ENCODE assay signal across 8 cellular contexts in genomic region chr14:64478634-64479250, GRCh38. TPM values are rescaled to one million over a fixed set of nuclear protein-coding genes. Genes with fewer than 3 reads are reported as not detected.
DNase-seq lines count a peak whose midpoint lies in the region; ATAC-seq, FAIRE-seq and TF ChIP-seq lines count a peak whose summit lies in the region.

No MANE protein-coding gene starts in this region.

- POLR2A ChIA-PET in HepG2 (lab: Yijun Ruan, JAX): no interaction called here

- TF ChIP-seq CTCF in GM20000 (IDR thresholded peaks at IDR 0.05; ENCODE audit: extremely low read depth, missing control alignments) (no peak), ascending aorta (IDR thresholded peaks at IDR 0.05) (peak in 2 of 3 experiments; percentile 48 to 63), HepG2 (CRISPR knock-in tag; IDR thresholded peaks at IDR 0.05) (peak; percentile 21; the same call in 1 of the 2 replicates)

- no peak for FAIRE-seq in HepG2 (lab: Jason Lieb, UNC)

- H3K4me1 ChIP-seq in ascending aorta (no peaks in the 10 kb centered on the region), HepG2 (ENCODE audit: insufficient read depth, low read length) (peaks cover 8% of the 10 kb centered on the region)

- no peak overlapping the region for H3K4me2 ChIP-seq in HepG2 (ENCODE audit: low read depth, low read length)

- ATAC-seq in HepG2: no peak
- no peak for ATAC-seq in HG03520 (IDR thresholded peaks at IDR 0.05; ENCODE audit: unreplicated experiment)
- ATAC-seq in HG02938 (IDR thresholded peaks at IDR 0.05; ENCODE audit: unreplicated experiment): no peak

- intact Hi-C loops in ascending aorta (cut with DNase I) (loop anchor here (1.0 kb wide), 2 partner anchors 48 to 134 kb away; no protein-coding TSS in a partner anchor), HepG2 (cut with micrococcal nuclease; ENCODE audit: unreplicated experiment) (loop anchor here (1.0 kb wide), 2 partner anchors 48 to 134 kb away; no protein-coding TSS in a partner anchor)
- intact Hi-C loops in activated T-helper 2 cell treated with anti-CD3 and anti-CD28 coated beads, Interferon-gamma antibody, Interleukin-2, Interleukin-4, amounts not matched to agents 10 μg/mL and 5 μg/mL and 100 μg/mL, durations not matched to agents 14 hours and 24 hours and 36 hours (cut with micrococcal nuclease): loop anchor here (1.0 kb wide), 1 partner anchor 134 kb away; no protein-coding TSS in a partner anchor

- TF ChIP-seq POLR2A in HepG2 (IDR thresholded peaks at IDR 0.05; ENCODE audit: insufficient read depth in 1 of 2, low read depth in 2 of 2, low read length in 2 of 2): no peak

- no peak overlapping the region for H3K9ac ChIP-seq in HepG2 (ENCODE audit: insufficient read depth, low read depth, low read length)

- H3K27me3 ChIP-seq in ascending aorta (no peaks in the 10 kb centered on the region), HepG2 (ENCODE audit: control insufficient read depth in 1 of 2, insufficient read depth in 2 of 2, low read length in 2 of 2) (no peaks in the 10 kb centered on the region)

- CTCF ChIA-PET in HepG2 (lab: Yijun Ruan, JAX; ENCODE audit: low intra/inter-chr PET ratio, low total read pairs): interaction anchor here (1.3 to 1.9 kb wide), 3 partner anchors 32 to 135 kb away, joined by 5 to 9 read pairs (median 8); no protein-coding TSS in a partner anchor

- no peak overlapping the region for H2AFZ ChIP-seq in HepG2 (ENCODE audit: low read length)

- TF ChIP-seq RAD21 in HepG2 (CRISPR knock-in tag; IDR thresholded peaks at IDR 0.05): no peak

- H3K36me3 ChIP-seq in ascending aorta (peaks cover 0 to 5% of the 10 kb centered on the region in 2 donors), HepG2 (replicated peaks in 1 of 2; ENCODE audit: control insufficient read depth in 1 of 2, insufficient read depth in 2 of 2, low read length in 2 of 2) (no peaks in the 10 kb centered on the region; a peak in 1 of 5 replicates)

- BruUV-seq in HepG2 (replicated peaks; lab: Mats Ljungman, UMichigan): no TSS peak

- no peaks in the 10 kb centered on the region for H3K9me3 Mint-ChIP-seq in activated T-helper 2 cell treated with anti-CD3 and anti-CD28 coated beads, Interferon-gamma antibody, Interleukin-2, Interleukin-4, amounts not matched to agents 10 μg/mL and 5 μg/mL and 100 μg/mL, durations not matched to agents 14 hours and 24 hours and 36 hours

- no peaks in the 10 kb centered on the region for H4K20me1 ChIP-seq in HepG2 (ENCODE audit: insufficient read depth, low read length)

- peaks cover 11% of the 10 kb centered on the region for H3K36me3 Mint-ChIP-seq in activated T-helper 2 cell treated with anti-CD3 and anti-CD28 coated beads, Interferon-gamma antibody, Interleukin-2, Interleukin-4, amounts not matched to agents 10 μg/mL and 5 μg/mL and 100 μg/mL, durations not matched to agents 14 hours and 24 hours and 36 hours (ENCODE audit: low read depth)

- DNase-seq in AG20443 (ENCODE audit: low spot score): peak; percentile 30
- peak; percentile 33 for DNase-seq in GM20000 (ENCODE audit: low spot score)
- no peak for DNase-seq in ascending aorta (ENCODE audit: low spot score in 2 of 2)
- DNase-seq in HepG2 (ENCODE audit: low spot score): no peak
- no peak for DNase-seq in activated T-helper 2 cell treated with anti-CD3 and anti-CD28 coated beads, Interferon-gamma antibody, Interleukin-2, Interleukin-4, amounts not matched to agents 10 μg/mL and 5 μg/mL and 100 μg/mL, durations not matched to agents 14 hours and 24 hours and 36 hours (ENCODE audit: low spot score)
- no peak for DNase-seq in H4 (ENCODE audit: low spot score)

- no peaks in the 10 kb centered on the region for H3K27me3 Mint-ChIP-seq in activated T-helper 2 cell treated with anti-CD3 and anti-CD28 coated beads, Interferon-gamma antibody, Interleukin-2, Interleukin-4, amounts not matched to agents 10 μg/mL and 5 μg/mL and 100 μg/mL, durations not matched to agents 14 hours and 24 hours and 36 hours (ENCODE audit: low read depth)

- H3K4me1 Mint-ChIP-seq in activated T-helper 2 cell treated with anti-CD3 and anti-CD28 coated beads, Interferon-gamma antibody, Interleukin-2, Interleukin-4, amounts not matched to agents 10 μg/mL and 5 μg/mL and 100 μg/mL, durations not matched to agents 14 hours and 24 hours and 36 hours (ENCODE audit: low read depth): peaks cover 14% of the 10 kb centered on the region

- TF ChIP-seq EP300 in HepG2 (IDR thresholded peaks at IDR 0.05; ENCODE audit: low read depth in 2 of 2, low read length in 2 of 2) (no peak), HepG2 (CRISPR knock-in tag; IDR thresholded peaks at IDR 0.05; ENCODE audit: borderline replicate concordance) (no peak)

- no peak overlapping the region for H3K27ac Mint-ChIP-seq in activated T-helper 2 cell treated with anti-CD3 and anti-CD28 coated beads, Interferon-gamma antibody, Interleukin-2, Interleukin-4, amounts not matched to agents 10 μg/mL and 5 μg/mL and 100 μg/mL, durations not matched to agents 14 hours and 24 hours and 36 hours

- H3K79me2 ChIP-seq in HepG2 (ENCODE audit: insufficient read depth, low read length): no peaks in the 10 kb centered on the region

- in situ Hi-C loops in HepG2 (cut with HindIII; ENCODE audit: extremely low pct_ligation_motif_present, low pct_unique_long_range_greater_than_20kb): loop anchor here (5.0 kb wide), 1 partner anchor 136 kb away; no protein-coding TSS in a partner anchor

- peak overlapping the region in 1 of 2 donors; percentile 18 for H3K27ac ChIP-seq in ascending aorta
- H3K27ac ChIP-seq in HepG2 (ENCODE audit: extremely low read length, insufficient read depth, low read length): no peak overlapping the region

- H3K9me3 ChIP-seq in ascending aorta: no peaks in the 10 kb centered on the region
- no peaks in the 10 kb centered on the region for H3K9me3 ChIP-seq in HepG2 (ENCODE audit: low read length)

- no peak overlapping the region for H3K4me3 Mint-ChIP-seq in activated T-helper 2 cell treated with anti-CD3 and anti-CD28 coated beads, Interferon-gamma antibody, Interleukin-2, Interleukin-4, amounts not matched to agents 10 μg/mL and 5 μg/mL and 100 μg/mL, durations not matched to agents 14 hours and 24 hours and 36 hours (ENCODE audit: low read depth)

- H3K4me3 ChIP-seq in ascending aorta: no peak overlapping the region
- H3K4me3 ChIP-seq in HepG2 (replicated peaks in 1 of 3; ENCODE audit: insufficient read depth in 1 of 3, low read depth in 2 of 3, low read length in 3 of 3): no peak overlapping the region

RNA-seq across cellular contexts. Expression of gene AKAP5, which starts 13.4 kb away (rescaled TPM):
- total RNA-seq in ascending aorta (0.11 TPM), HepG2 (2016; rRNA removed; fragmentation: Illumina TruSeq; extraction: Trizol) (1.5 and 2.1 TPM in 2 replicates)
- 0.10 and 0.18 TPM in 2 replicates for total RNA-seq in HepG2 (2016; cell fraction: cytosol; rRNA removed; fragmentation: Illumina TruSeq; extraction: Trizol; ENCODE audit: low read depth)
- total RNA-seq in HepG2 (2016; cell fraction: insoluble cytoplasmic fraction; rRNA removed; fragmentation: Illumina TruSeq; extraction: Trizol): 1.4 and 1.9 TPM in 2 replicates
- total RNA-seq in HepG2 (2016; cell fraction: membrane; rRNA removed; fragmentation: Illumina TruSeq; extraction: Trizol): 0.86 and 0.99 TPM in 2 replicates
- 2.1 TPM in 2 replicates for total RNA-seq in HepG2 (2016; cell fraction: nucleus; rRNA removed; fragmentation: Illumina TruSeq; extraction: Trizol)
- 0.13 and 0.18 TPM in 2 replicates for polyA plus RNA-seq in HepG2 (2011; rRNA removed)
- 0.08 and 0.12 TPM in 2 replicates for polyA plus RNA-seq in HepG2 (2011; cell fraction: cytosol; rRNA removed)
- 0.05 and 0.12 TPM in 2 replicates for polyA plus RNA-seq in HepG2 (2011; cell fraction: nucleus; rRNA removed)
- 0.13 and 0.47 TPM in 2 replicates for polyA plus RNA-seq in HepG2 (2012)
- 0.11 TPM in 2 replicates for polyA plus RNA-seq in HepG2 (2016; cell fraction: cytosol; fragmentation: Illumina TruSeq; extraction: Trizol; ENCODE audit: low read depth)
- polyA plus RNA-seq in HepG2 (2016; cell fraction: insoluble cytoplasmic fraction; fragmentation: Illumina TruSeq; extraction: Trizol; ENCODE audit: low read depth): 1.3 and 1.5 TPM in 2 replicates
- polyA plus RNA-seq in HepG2 (2016; cell fraction: membrane; fragmentation: Illumina TruSeq; extraction: Trizol; ENCODE audit: low read depth): 0.46 and 0.49 TPM in 2 replicates
- polyA plus RNA-seq in HepG2 (2016; cell fraction: nucleus; fragmentation: Illumina TruSeq; extraction: Trizol; ENCODE audit: insufficient read depth, low read depth): 1.1 and 1.2 TPM in 2 replicates
- 0.12 and 0.82 TPM in 2 replicates for polyA minus RNA-seq in HepG2 (2011; rRNA and poly(A)+ RNA removed; ENCODE audit: low replicate concordance)
- polyA minus RNA-seq in HepG2 (2011; cell fraction: cytosol; rRNA and poly(A)+ RNA removed): 0.30 and 0.35 TPM in 2 replicates
- 0.90 and 1.6 TPM in 2 replicates for polyA minus RNA-seq in HepG2 (2011; cell fraction: nucleus; rRNA and poly(A)+ RNA removed)
- 2.3 and 2.5 TPM in 2 replicates for total RNA-seq in activated T-helper 2 cell treated with anti-CD3 and anti-CD28 coated beads, Interferon-gamma antibody, Interleukin-2, Interleukin-4, amounts not matched to agents 10 μg/mL and 5 μg/mL and 100 μg/mL, durations not matched to agents 14 hours and 24 hours and 36 hours
- total RNA-seq in H4 (2014; rRNA removed; shearing (Covaris generic)): 0.81 and 1.5 TPM in 2 replicates

RNA-seq across cellular contexts. Expression of gene ZBTB25, which starts 24.9 kb away (rescaled TPM):
- total RNA-seq in ascending aorta: 2.9 TPM
- total RNA-seq in HepG2 (2016; rRNA removed; fragmentation: Illumina TruSeq; extraction: Trizol): 3.0 and 3.5 TPM in 2 replicates
- total RNA-seq in HepG2 (2016; cell fraction: cytosol; rRNA removed; fragmentation: Illumina TruSeq; extraction: Trizol; ENCODE audit: low read depth): 0.81 and 2.1 TPM in 2 replicates
- 3.5 TPM in 2 replicates for total RNA-seq in HepG2 (2016; cell fraction: insoluble cytoplasmic fraction; rRNA removed; fragmentation: Illumina TruSeq; extraction: Trizol)
- 2.3 TPM in 2 replicates for total RNA-seq in HepG2 (2016; cell fraction: membrane; rRNA removed; fragmentation: Illumina TruSeq; extraction: Trizol)
- total RNA-seq in HepG2 (2016; cell fraction: nucleus; rRNA removed; fragmentation: Illumina TruSeq; extraction: Trizol): 3.4 and 4.6 TPM in 2 replicates
- polyA plus RNA-seq in HepG2 (2011; rRNA removed): 7.6 TPM in 2 replicates
- polyA plus RNA-seq in HepG2 (2011; cell fraction: cytosol; rRNA removed): 2.7 and 3.0 TPM in 2 replicates
- polyA plus RNA-seq in HepG2 (2011; cell fraction: nucleus; rRNA removed): 9.2 and 10.1 TPM in 2 replicates
- 3.9 and 4.1 TPM in 2 replicates for polyA plus RNA-seq in HepG2 (2012)
- 0.99 and 1.2 TPM in 2 replicates for polyA plus RNA-seq in HepG2 (2016; cell fraction: cytosol; fragmentation: Illumina TruSeq; extraction: Trizol; ENCODE audit: low read depth)
- 1.5 and 2.9 TPM in 2 replicates for polyA plus RNA-seq in HepG2 (2016; cell fraction: insoluble cytoplasmic fraction; fragmentation: Illumina TruSeq; extraction: Trizol; ENCODE audit: low read depth)
- polyA plus RNA-seq in HepG2 (2016; cell fraction: membrane; fragmentation: Illumina TruSeq; extraction: Trizol; ENCODE audit: low read depth): 0.98 and 1.2 TPM in 2 replicates
- polyA plus RNA-seq in HepG2 (2016; cell fraction: nucleus; fragmentation: Illumina TruSeq; extraction: Trizol; ENCODE audit: insufficient read depth, low read depth): 5.7 and 6.7 TPM in 2 replicates
- 11.5 and 37.3 TPM in 2 replicates for polyA minus RNA-seq in HepG2 (2011; rRNA and poly(A)+ RNA removed; ENCODE audit: low replicate concordance)
- polyA minus RNA-seq in HepG2 (2011; cell fraction: cytosol; rRNA and poly(A)+ RNA removed): 4.8 and 5.0 TPM in 2 replicates
- 12.1 and 14.7 TPM in 2 replicates for polyA minus RNA-seq in HepG2 (2011; cell fraction: nucleus; rRNA and poly(A)+ RNA removed)
- 24.7 and 24.9 TPM in 2 replicates for total RNA-seq in activated T-helper 2 cell treated with anti-CD3 and anti-CD28 coated beads, Interferon-gamma antibody, Interleukin-2, Interleukin-4, amounts not matched to agents 10 μg/mL and 5 μg/mL and 100 μg/mL, durations not matched to agents 14 hours and 24 hours and 36 hours
- 2.3 and 2.6 TPM in 2 replicates for total RNA-seq in H4 (2014; rRNA removed; shearing (Covaris generic))

RNA-seq across cellular contexts. Expression of gene ZBTB1, which starts 25.8 kb away (rescaled TPM):
- total RNA-seq in ascending aorta: 57.0 TPM
- 22.6 and 27.7 TPM in 2 replicates for total RNA-seq in HepG2 (2016; rRNA removed; fragmentation: Illumina TruSeq; extraction: Trizol)
- total RNA-seq in HepG2 (2016; cell fraction: cytosol; rRNA removed; fragmentation: Illumina TruSeq; extraction: Trizol; ENCODE audit: low read depth): 4.0 and 4.8 TPM in 2 replicates
- total RNA-seq in HepG2 (2016; cell fraction: insoluble cytoplasmic fraction; rRNA removed; fragmentation: Illumina TruSeq; extraction: Trizol): 22.2 and 25.8 TPM in 2 replicates
- 13.8 and 17.4 TPM in 2 replicates for total RNA-seq in HepG2 (2016; cell fraction: membrane; rRNA removed; fragmentation: Illumina TruSeq; extraction: Trizol)
- 23.2 and 24.3 TPM in 2 replicates for total RNA-seq in HepG2 (2016; cell fraction: nucleus; rRNA removed; fragmentation: Illumina TruSeq; extraction: Trizol)
- 17.4 and 18.8 TPM in 2 replicates for polyA plus RNA-seq in HepG2 (2011; rRNA removed)
- 5.2 and 7.9 TPM in 2 replicates for polyA plus RNA-seq in HepG2 (2011; cell fraction: cytosol; rRNA removed)
- polyA plus RNA-seq in HepG2 (2011; cell fraction: nucleus; rRNA removed): 18.2 and 21.1 TPM in 2 replicates
- 13.1 and 13.2 TPM in 2 replicates for polyA plus RNA-seq in HepG2 (2012)
- polyA plus RNA-seq in HepG2 (2016; cell fraction: cytosol; fragmentation: Illumina TruSeq; extraction: Trizol; ENCODE audit: low read depth): 1.8 and 2.7 TPM in 2 replicates
- polyA plus RNA-seq in HepG2 (2016; cell fraction: insoluble cytoplasmic fraction; fragmentation: Illumina TruSeq; extraction: Trizol; ENCODE audit: low read depth): 17.4 and 17.9 TPM in 2 replicates
- 4.9 and 6.5 TPM in 2 replicates for polyA plus RNA-seq in HepG2 (2016; cell fraction: membrane; fragmentation: Illumina TruSeq; extraction: Trizol; ENCODE audit: low read depth)
- polyA plus RNA-seq in HepG2 (2016; cell fraction: nucleus; fragmentation: Illumina TruSeq; extraction: Trizol; ENCODE audit: insufficient read depth, low read depth): 40.9 and 42.8 TPM in 2 replicates
- polyA minus RNA-seq in HepG2 (2011; rRNA and poly(A)+ RNA removed; ENCODE audit: low replicate concordance): 29.5 and 31.2 TPM in 2 replicates
- 12.6 and 12.7 TPM in 2 replicates for polyA minus RNA-seq in HepG2 (2011; cell fraction: cytosol; rRNA and poly(A)+ RNA removed)
- polyA minus RNA-seq in HepG2 (2011; cell fraction: nucleus; rRNA and poly(A)+ RNA removed): 35.3 and 43.6 TPM in 2 replicates
- 51.1 and 52.8 TPM in 2 replicates for total RNA-seq in activated T-helper 2 cell treated with anti-CD3 and anti-CD28 coated beads, Interferon-gamma antibody, Interleukin-2, Interleukin-4, amounts not matched to agents 10 μg/mL and 5 μg/mL and 100 μg/mL, durations not matched to agents 14 hours and 24 hours and 36 hours
- 32.6 and 34.7 TPM in 2 replicates for total RNA-seq in H4 (2014; rRNA removed; shearing (Covaris generic))

Comparison
In these comparisons a context has a peak if more than half of its experiments do, and no peak if none do; other contexts are left out.
1. DNase-seq: peak in AG20443 (single experiment) and GM20000 (single experiment); none in ascending aorta (0 of 2), HepG2 (single experiment), activated T-helper 2 cell treated with anti-CD3 and anti-CD28 coated beads, Interferon-gamma antibody, Interleukin-2, Interleukin-4, amounts not matched to agents 10 μg/mL and 5 μg/mL and 100 μg/mL, durations not matched to agents 14 hours and 24 hours and 36 hours (single experiment) and H4 (single experiment).